Comparison of ENCODE assay signal across 17 cellular contexts in the genomic region with DNA sequence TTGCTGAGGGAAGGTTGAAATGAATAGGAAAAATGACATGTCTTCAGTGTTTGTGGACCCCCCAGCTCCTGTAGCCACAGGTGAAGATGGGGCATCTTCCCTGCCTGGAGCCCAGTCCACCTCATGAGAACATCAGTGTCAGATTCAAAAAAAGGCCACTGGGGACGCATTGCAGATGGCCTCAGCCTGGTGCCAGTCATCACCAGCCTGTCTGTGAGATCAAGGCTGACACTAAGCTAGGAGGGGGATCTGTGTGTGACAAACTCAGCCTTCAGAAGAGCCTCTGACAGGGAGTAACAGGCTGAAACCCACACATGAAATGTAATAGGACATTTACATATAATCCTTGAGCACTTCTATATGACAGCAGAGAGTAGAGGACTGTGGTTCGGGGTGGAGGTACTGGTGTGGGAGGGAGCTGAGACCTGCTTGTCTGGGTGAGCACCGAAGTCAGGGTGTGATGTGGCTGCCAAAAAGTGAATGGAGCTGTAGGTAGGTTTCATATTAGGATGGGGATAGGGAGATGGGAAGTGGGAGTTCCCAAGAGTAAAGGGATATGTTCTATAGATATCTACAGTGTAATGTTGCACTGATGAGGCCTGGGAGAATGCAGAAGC. TPM values are rescaled to one million over a fixed set of nuclear protein-coding genes. Genes with fewer than 3 reads are reported as not detected.
DNase-seq lines count a peak whose midpoint lies in the region; ATAC-seq, FAIRE-seq and TF ChIP-seq lines count a peak whose summit lies in the region.
"Had no signal": no experiment of that assay in that cellular context is flagged by ENCODE, and none has a peak within 500 bp of the region (broad histone marks: within the 10 kb centered on the region; RNA-seq: fewer than 3 reads in every experiment).

No MANE protein-coding gene starts in this region.

- no peak for ATAC-seq in stimulated activated naive B cell treated with anti-CD40 and anti-IgM and Interleukin-4, amounts not matched to agents 10 μg/mL and 1 μg/mL and 100 μg/mL, for 72 hours (replicated peaks)
- no peak for ATAC-seq in left lobe of liver
- ATAC-seq: gastroesophageal sphincter, K562 had no signal

- peaks cover 24 to 36% of the 10 kb centered on the region in 2 donors for H3K4me1 Mint-ChIP-seq in stimulated activated naive B cell treated with anti-CD40 and anti-IgM and Interleukin-4, amounts not matched to agents 10 μg/mL and 1 μg/mL and 100 μg/mL, for 72 hours

- intact Hi-C loops in esophagus squamous epithelium (cut with DNase I) = no loop called here

- no peak for TF ChIP-seq POLR2A in esophagus squamous epithelium (IDR thresholded peaks at IDR 0.05)

- H3K36me3 Mint-ChIP-seq in stimulated activated naive B cell treated with anti-CD40 and anti-IgM and Interleukin-4, amounts not matched to agents 10 μg/mL and 1 μg/mL and 100 μg/mL, for 72 hours = peaks cover 8 to 9% of the 10 kb centered on the region in 2 donors

- DNase-seq in stimulated activated CD4-positive, alpha-beta T cell treated with anti-CD3 and anti-CD28 coated beads, Interleukin-1b, Interleukin-23, amount 100 ng/mL, for 48 hours = peak; percentile 25
- no peak for DNase-seq in stimulated activated CD4-positive, alpha-beta T cell treated with anti-CD3 and anti-CD28 coated beads, Interleukin-2, amount 100 ng/mL, for 48 hours
- peak; percentile 9 for DNase-seq in activated CD4-positive, alpha-beta T cell treated with anti-CD3 and anti-CD28 coated beads, Interleukin-2, amount 50 U/mL, for 1 hour
- no peak for DNase-seq in bronchial epithelial cell (ENCODE audit: low read depth)
- no peak for DNase-seq in stimulated activated naive B cell treated with anti-CD40 and anti-IgM and Interleukin-4, amounts not matched to agents 10 μg/mL and 1 μg/mL and 100 μg/mL, for 72 hours
- no peak for DNase-seq in DMS53 (lab: John Stamatoyannopoulos, UW)
- no peak for DNase-seq in left lobe of liver (ENCODE audit: low spot score)
- no peak for DNase-seq in esophagus squamous epithelium (lab: John Stamatoyannopoulos, UW)
- DNase-seq: activated effector memory CD4-positive, alpha-beta T cell treated with anti-CD3 and anti-CD28 coated beads, Interleukin-2, amount 50 U/mL, for 16 hours; H9; NCI-H1105 treated with DMSO at 0.1 percent for 48 hours; NCI-H2227 treated with DMSO at 0.1 percent for 48 hours; nucleus accumbens; sigmoid colon had no signal

- 57 to 74% methylated on average over 2 to 3 of the region's 3 CpGs for WGBS in esophagus squamous epithelium, 2 donors

- no peaks in the 10 kb centered on the region for H3K9me3 Mint-ChIP-seq in stimulated activated naive B cell treated with anti-CD40 and anti-IgM and Interleukin-4, amounts not matched to agents 10 μg/mL and 1 μg/mL and 100 μg/mL, for 72 hours
- H3K9me3 Mint-ChIP-seq: H9 had no signal

- no peak for TF ChIP-seq CTCF in bronchial epithelial cell (IDR thresholded peaks at IDR 0.05; ENCODE audit: insufficient read depth, low read length, severe bottlenecking)
- no peak for TF ChIP-seq CTCF in esophagus squamous epithelium (IDR thresholded peaks at IDR 0.05)

- H3K27me3 Mint-ChIP-seq in stimulated activated naive B cell treated with anti-CD40 and anti-IgM and Interleukin-4, amounts not matched to agents 10 μg/mL and 1 μg/mL and 100 μg/mL, for 72 hours = peaks cover 0 to 5% of the 10 kb centered on the region in 2 donors

- no peaks in the 10 kb centered on the region for H3K9me3 ChIP-seq in esophagus squamous epithelium
- H3K9me3 ChIP-seq: gastroesophageal sphincter, sigmoid colon had no signal

- H3K36me3 ChIP-seq in bronchial epithelial cell (ENCODE audit: control insufficient read depth, insufficient read depth, low read length) (no peaks in the 10 kb centered on the region), esophagus squamous epithelium (no peaks in the 10 kb centered on the region)
- H3K36me3 ChIP-seq: cardiac muscle cell, gastroesophageal sphincter, sigmoid colon had no signal

- H3K4me3 ChIP-seq in bronchial epithelial cell (ENCODE audit: low read depth, low read length) = no peak overlapping the region
- no peak overlapping the region for H3K4me3 ChIP-seq in esophagus squamous epithelium
- H3K4me3 ChIP-seq: cardiac muscle cell, gastroesophageal sphincter, K562, sigmoid colon had no signal

- H3K27ac ChIP-seq in esophagus squamous epithelium = no peak overlapping the region
- H3K27ac ChIP-seq: gastroesophageal sphincter, sigmoid colon had no signal

- H3K4me3 Mint-ChIP-seq in stimulated activated naive B cell treated with anti-CD40 and anti-IgM and Interleukin-4, amounts not matched to agents 10 μg/mL and 1 μg/mL and 100 μg/mL, for 72 hours = peak overlapping the region; percentile 12 to 67
- H3K4me3 Mint-ChIP-seq: H9 had no signal

- peak overlapping the region; percentile 98 for H3K27ac Mint-ChIP-seq in stimulated activated naive B cell treated with anti-CD40 and anti-IgM and Interleukin-4, amounts not matched to agents 10 μg/mL and 1 μg/mL and 100 μg/mL, for 72 hours
- H3K27ac Mint-ChIP-seq: H9 had no signal

- H3K27me3 ChIP-seq in bronchial epithelial cell (ENCODE audit: control insufficient read depth, insufficient read depth, low read length) (no peaks in the 10 kb centered on the region), esophagus squamous epithelium (no peaks in the 10 kb centered on the region)
- H3K27me3 ChIP-seq: cardiac muscle cell, gastroesophageal sphincter, sigmoid colon had no signal

- FAIRE-seq in bronchial epithelial cell (lab: Jason Lieb, UNC) = peak; percentile 43
- FAIRE-seq: K562 had no signal

- no peaks in the 10 kb centered on the region for H3K4me1 ChIP-seq in esophagus squamous epithelium
- H3K4me1 ChIP-seq: gastroesophageal sphincter, sigmoid colon had no signal

RNA-seq across cellular contexts. Expression of a gene that starts 20.5 kb away (rescaled TPM):
- total RNA-seq in bronchial epithelial cell (5.4 and 6.1 TPM in 2 replicates), left lobe of liver (5.1 TPM), esophagus squamous epithelium (1 to 10 TPM; 5.1 to 9.0 (median 7.2) TPM)

RNA-seq across cellular contexts. Expression of a gene that starts 52.9 kb away (rescaled TPM):
- 44.2 and 66.4 TPM in 2 replicates for total RNA-seq in bronchial epithelial cell
- total RNA-seq in left lobe of liver = 30.4 TPM
- 100 to 1,000 TPM in 2 of 4 donors, 10 to 100 TPM in 2; 72.8 to 138 (median 98.6) TPM for total RNA-seq in esophagus squamous epithelium

Comparison
In these comparisons a context has a peak if more than half of its experiments do, and no peak if none do; other contexts are left out.
1. DNase-seq: peak in stimulated activated CD4-positive, alpha-beta T cell treated with anti-CD3 and anti-CD28 coated beads, Interleukin-1b, Interleukin-23, amount 100 ng/mL, for 48 hours (single experiment) and activated CD4-positive, alpha-beta T cell treated with anti-CD3 and anti-CD28 coated beads, Interleukin-2, amount 50 U/mL, for 1 hour (single experiment); none in stimulated activated CD4-positive, alpha-beta T cell treated with anti-CD3 and anti-CD28 coated beads, Interleukin-2, amount 100 ng/mL, for 48 hours (0 of 2), bronchial epithelial cell (single experiment), stimulated activated naive B cell treated with anti-CD40 and anti-IgM and Interleukin-4, amounts not matched to agents 10 μg/mL and 1 μg/mL and 100 μg/mL, for 72 hours (single experiment), DMS53 (single experiment), left lobe of liver (single experiment) and esophagus squamous epithelium (single experiment).